Comparison of ENCODE assay signal across 21 cellular contexts in the genomic region with DNA sequence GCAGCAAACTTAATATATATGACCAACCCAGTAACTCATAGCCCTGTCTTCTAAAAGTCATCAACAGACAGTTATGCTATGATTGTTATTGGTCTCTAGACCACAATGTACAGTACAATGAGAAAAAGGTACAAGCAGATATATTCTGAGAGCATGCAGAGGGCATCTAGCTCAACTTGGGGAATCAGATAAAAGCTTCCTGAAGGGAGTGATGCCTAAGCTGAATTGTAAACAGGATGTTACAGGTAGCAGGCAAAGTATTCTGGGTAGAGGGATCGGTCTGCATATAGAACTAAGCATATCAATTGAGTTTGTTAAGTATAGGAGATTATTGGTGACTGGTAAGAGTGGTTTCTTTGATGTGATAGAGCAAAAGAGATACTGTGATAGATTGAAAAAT.
"Had no signal": no experiment of that assay in that cellular context is flagged by ENCODE, and none has a peak within 500 bp of the region (broad histone marks: within the 10 kb centered on the region; RNA-seq: fewer than 3 reads in every experiment).

No MANE protein-coding gene starts in this region.

- H3K27ac Mint-ChIP-seq: activated B cell treated with CpG ODN at 0.5 μM for 24 hours; activated CD4-positive, alpha-beta T cell treated with anti-CD3 and anti-CD28 coated beads for 36 hours; dendritic cell treated with granulocyte-macrophage colony-stimulating factor and Interleukin-4, amounts not matched to agents 40 ng/mL and 50 ng/mL, for 4 days; nephron had no signal

- H3K27me3 ChIP-seq: heart right ventricle, neutrophil, ovary, right atrium auricular region, tibial nerve had no signal

- H3K36me3 ChIP-seq: ovary had no signal

- H3K9me3 Mint-ChIP-seq: stimulated activated naive CD8-positive, alpha-beta T cell treated with anti-CD3 and anti-CD28 coated beads, Interleukin-15, amount 100 ng/mL, for 72 hours had no signal

- ATAC-seq: activated CD4-positive, alpha-beta T cell treated with anti-CD3 and anti-CD28 coated beads for 36 hours; heart right ventricle; left cardiac atrium; psoas muscle; stimulated activated naive CD8-positive, alpha-beta T cell treated with anti-CD3 and anti-CD28 coated beads, Interleukin-15, amount 100 ng/mL, for 72 hours had no signal

- H3K4me3 Mint-ChIP-seq: activated B cell treated with CpG ODN at 0.5 μM for 24 hours; activated CD4-positive, alpha-beta T cell treated with anti-CD3 and anti-CD28 coated beads for 36 hours; brain; dendritic cell treated with granulocyte-macrophage colony-stimulating factor and Interleukin-4, amounts not matched to agents 40 ng/mL and 50 ng/mL, for 4 days; nephron; stimulated activated naive CD8-positive, alpha-beta T cell treated with anti-CD3 and anti-CD28 coated beads, Interleukin-15, amount 100 ng/mL, for 72 hours had no signal

- H3K27ac ChIP-seq: heart right ventricle, neutrophil, ovary, psoas muscle, right atrium auricular region, SK-N-MC, tibial nerve had no signal

- H3K4me3 ChIP-seq: heart right ventricle, ovary, psoas muscle, right atrium auricular region, SK-N-MC, tibial nerve had no signal

- H3K4me1 Mint-ChIP-seq: activated B cell treated with CpG ODN at 0.5 μM for 24 hours, brain, nephron had no signal

- H3K4me1 ChIP-seq: heart right ventricle, psoas muscle, right atrium auricular region, tibial nerve had no signal

- H3K9me3 ChIP-seq: neutrophil, ovary, psoas muscle had no signal

- DNase-seq: activated B cell treated with CpG ODN at 0.5 μM for 24 hours; activated CD4-positive, alpha-beta T cell treated with anti-CD3 and anti-CD28 coated beads for 36 hours; activated CD8-positive, alpha-beta memory T cell treated with anti-CD3 and anti-CD28 coated beads, Interleukin-2, amount 50 U/mL, for 48 hours; activated gamma-delta T cell treated with Interleukin-2 at 50 U/mL for 16 hours; effector CD4-positive, alpha-beta T cell; heart right ventricle; islet precursor cell; left cardiac atrium; midbrain; ovary; psoas muscle; stimulated activated CD4-positive, alpha-beta T cell treated with anti-CD3 and anti-CD28 coated beads, Interleukin-4, amount 100 ng/mL, for 4 hours; stimulated activated naive CD8-positive, alpha-beta T cell treated with anti-CD3 and anti-CD28 coated beads, Interleukin-15, amount 100 ng/mL, for 72 hours; T1000 had no signal

- H3K27me3 Mint-ChIP-seq: activated B cell treated with CpG ODN at 0.5 μM for 24 hours; activated CD4-positive, alpha-beta T cell treated with anti-CD3 and anti-CD28 coated beads for 36 hours; dendritic cell treated with granulocyte-macrophage colony-stimulating factor and Interleukin-4, amounts not matched to agents 40 ng/mL and 50 ng/mL, for 4 days; stimulated activated naive CD8-positive, alpha-beta T cell treated with anti-CD3 and anti-CD28 coated beads, Interleukin-15, amount 100 ng/mL, for 72 hours had no signal
